8 cellular contexts compared by ENCODE assay signal in genomic region chr21:14762734-14763694, GRCh38.
A peak's percentile ranks its signal among the peaks of the same experiment; 100 is the strongest.
DNase-seq lines count a peak whose midpoint lies in the region; ATAC-seq and TF ChIP-seq lines count a peak whose summit lies in the region.

No MANE protein-coding gene starts in this region.

- peak overlapping the region in 1 of 2 donors; percentile 55 for H3K4me3 ChIP-seq in duodenal mucosa (ENCODE audit: low read depth in 1 of 2, low read length in 2 of 2)

- H3K4me1 ChIP-seq in duodenal mucosa (ENCODE audit: control insufficient read depth in 1 of 2, insufficient read depth in 2 of 2, low read length in 2 of 2): peaks cover 0 to 3% of the 10 kb centered on the region in 2 donors
- no peaks in the 10 kb centered on the region for H3K4me1 ChIP-seq in foreskin keratinocyte

- peak overlapping the region; percentile 49 to 53 for H3K9ac ChIP-seq in duodenal mucosa (ENCODE audit: low read depth in 1 of 2, low read length in 2 of 2)

- in situ Hi-C loops in KBM-7 (cut with MboI; ENCODE audit: low pct_unique_long_range_greater_than_20kb, low sequenced_read_pairs): no loop called here

- TF ChIP-seq CTCF in GM10266 (IDR thresholded peaks at IDR 0.05; ENCODE audit: control insufficient read depth, insufficient read depth, low read depth, missing control alignments) (no peak), foreskin keratinocyte (conservative IDR thresholded peaks at IDR 0.05) (no peak)

- H3K36me3 ChIP-seq in duodenal mucosa (ENCODE audit: control insufficient read depth in 1 of 2, insufficient read depth in 2 of 2, low read length in 2 of 2): no peaks in the 10 kb centered on the region

- H3K27ac ChIP-seq in duodenal mucosa (ENCODE audit: low read depth, low read length) (peak overlapping the region; percentile 74), substantia nigra (ENCODE audit: low read depth, low read length, poor library complexity, severe bottlenecking) (peak overlapping the region; percentile 14), foreskin keratinocyte (no peak overlapping the region)

- ATAC-seq in GM21515 (IDR thresholded peaks at IDR 0.05; ENCODE audit: unreplicated experiment) (peak; percentile 98), foreskin keratinocyte (no peak)

- H3K27me3 ChIP-seq in duodenal mucosa (ENCODE audit: control insufficient read depth in 1 of 2, insufficient read depth in 2 of 2, low read length in 2 of 2) (no peaks in the 10 kb centered on the region), foreskin keratinocyte (no peaks in the 10 kb centered on the region)

- no peaks in the 10 kb centered on the region for H3K9me3 ChIP-seq in duodenal mucosa (ENCODE audit: control insufficient read depth in 1 of 2, low read length in 2 of 2)

- DNase-seq in GM10266 (ENCODE audit: extremely low spot score) (peak; percentile 48), KBM-7 (peak; percentile 89), substantia nigra (lab: John Stamatoyannopoulos, UW) (no peak), glomerular visceral epithelial cell (ENCODE audit: extremely low spot score) (no peak), HK-2 (ENCODE audit: unreplicated experiment) (no peak), foreskin keratinocyte (no peak)

Comparison
In these comparisons a context has a peak if more than half of its experiments do, and no peak if none do; other contexts are left out.
1. DNase-seq: peak in GM10266 (single experiment) and KBM-7 (single experiment); none in substantia nigra (0 of 49), glomerular visceral epithelial cell (single experiment), HK-2 (single experiment) and foreskin keratinocyte (0 of 2).